ENCODE assay signal across 27 cellular contexts in genomic region chr21:33424214-33424613, GRCh38.
"Had no signal": no experiment of that assay in that cellular context is flagged by ENCODE, and none has a peak within 500 bp of the region (broad histone marks: within the 10 kb centered on the region; RNA-seq: fewer than 3 reads in every experiment).

No MANE protein-coding gene starts in this region.

- DNase-seq: activated CD4-positive, alpha-beta T cell treated with anti-CD3 and anti-CD28 coated beads, Interleukin-2, amount 10 ng/mL, durations not matched to agents 24 days and 14 days; activated CD4-positive, alpha-beta T cell treated with anti-CD3 and anti-CD28 coated beads, Interleukin-2, amount 50 U/mL, for 4 hours; activated CD4-positive, CD25-positive, alpha-beta regulatory T cell; activated CD8-positive, alpha-beta T cell treated with anti-CD3 and anti-CD28 coated beads for 36 hours; activated effector memory CD4-positive, alpha-beta T cell treated with anti-CD3 and anti-CD28 coated beads, Interleukin-2, amount 50 U/mL, for 16 hours; activated naive CD4-positive, alpha-beta T cell; activated naive CD4-positive, alpha-beta T cell treated with anti-CD3 and anti-CD28 coated beads, Interleukin-2, amount 50 U/mL, for 16 hours; activated naive CD8-positive, alpha-beta T cell treated with anti-CD3 and anti-CD28 coated beads for 36 hours; activated T-cell treated with anti-CD3 and anti-CD28 coated beads, Interleukin-2, amount 50 U/mL, for 1 hour; activated T-cell treated with anti-CD3 and anti-CD28 coated beads, Interleukin-2, amount 50 U/mL, for 72 hours; amygdala; NCI-H1092 treated with DMSO at 0.1 percent for 48 hours; NCI-H1417; NCI-H146; NCI-H187; NCI-H2081; NCI-H226; NCI-H446 treated with DMSO at 0.1 percent for 48 hours; NCI-H524; T1000; WERI-Rb-1 had no signal

- H3K4me1 Mint-ChIP-seq: activated CD4-positive, alpha-beta T cell treated with anti-CD3 and anti-CD28 coated beads, Interleukin-2, amount 10 ng/mL, durations not matched to agents 24 days and 14 days; activated T-helper 17 cell treated with anti-CD3 and anti-CD28 coated beads, Interleukin-2, amount 50 U/mL, for 72 hours had no signal

- ATAC-seq: activated CD8-positive, alpha-beta T cell treated with anti-CD3 and anti-CD28 coated beads for 36 hours; activated T-cell treated with anti-CD3 and anti-CD28 coated beads, Interleukin-2, amount 50 U/mL, for 72 hours; activated T-helper 17 cell treated with anti-CD3 and anti-CD28 coated beads, Interleukin-2, amount 50 U/mL, for 72 hours; K562; Panc1 had no signal

- H3K27ac ChIP-seq: ascending aorta, cardiac muscle cell, SK-N-MC, WERI-Rb-1 had no signal

- H3K27me3 Mint-ChIP-seq: activated CD4-positive, alpha-beta T cell treated with anti-CD3 and anti-CD28 coated beads, Interleukin-2, amount 10 ng/mL, durations not matched to agents 24 days and 14 days; activated CD8-positive, alpha-beta T cell treated with anti-CD3 and anti-CD28 coated beads for 36 hours; activated naive CD8-positive, alpha-beta T cell treated with anti-CD3 and anti-CD28 coated beads for 36 hours; activated T-helper 17 cell treated with anti-CD3 and anti-CD28 coated beads, Interleukin-2, amount 50 U/mL, for 72 hours had no signal

- H3K9me3 Mint-ChIP-seq: activated CD4-positive, alpha-beta T cell treated with anti-CD3 and anti-CD28 coated beads, Interleukin-2, amount 10 ng/mL, durations not matched to agents 24 days and 14 days; activated CD8-positive, alpha-beta T cell treated with anti-CD3 and anti-CD28 coated beads for 36 hours; activated naive CD8-positive, alpha-beta T cell treated with anti-CD3 and anti-CD28 coated beads for 36 hours; activated T-cell treated with anti-CD3 and anti-CD28 coated beads, Interleukin-2, amount 50 U/mL, for 72 hours; activated T-helper 17 cell treated with anti-CD3 and anti-CD28 coated beads, Interleukin-2, amount 50 U/mL, for 72 hours had no signal

- H3K27me3 ChIP-seq: ascending aorta, cardiac muscle cell had no signal

- H3K4me3 Mint-ChIP-seq: activated CD4-positive, alpha-beta T cell treated with anti-CD3 and anti-CD28 coated beads, Interleukin-2, amount 10 ng/mL, durations not matched to agents 24 days and 14 days; activated CD8-positive, alpha-beta T cell treated with anti-CD3 and anti-CD28 coated beads for 36 hours; activated naive CD8-positive, alpha-beta T cell treated with anti-CD3 and anti-CD28 coated beads for 36 hours; activated T-cell treated with anti-CD3 and anti-CD28 coated beads, Interleukin-2, amount 50 U/mL, for 72 hours; activated T-helper 17 cell treated with anti-CD3 and anti-CD28 coated beads, Interleukin-2, amount 50 U/mL, for 72 hours had no signal

- H3K9me3 ChIP-seq: ascending aorta had no signal

- H3K27ac Mint-ChIP-seq: activated CD4-positive, alpha-beta T cell treated with anti-CD3 and anti-CD28 coated beads, Interleukin-2, amount 10 ng/mL, durations not matched to agents 24 days and 14 days; activated CD8-positive, alpha-beta T cell treated with anti-CD3 and anti-CD28 coated beads for 36 hours; activated naive CD8-positive, alpha-beta T cell treated with anti-CD3 and anti-CD28 coated beads for 36 hours; activated T-cell treated with anti-CD3 and anti-CD28 coated beads, Interleukin-2, amount 50 U/mL, for 72 hours; activated T-helper 17 cell treated with anti-CD3 and anti-CD28 coated beads, Interleukin-2, amount 50 U/mL, for 72 hours had no signal

- H3K4me3 ChIP-seq: ascending aorta, cardiac muscle cell, K562, SK-N-MC had no signal
